17 cellular contexts compared by ENCODE assay signal in the genomic region with DNA sequence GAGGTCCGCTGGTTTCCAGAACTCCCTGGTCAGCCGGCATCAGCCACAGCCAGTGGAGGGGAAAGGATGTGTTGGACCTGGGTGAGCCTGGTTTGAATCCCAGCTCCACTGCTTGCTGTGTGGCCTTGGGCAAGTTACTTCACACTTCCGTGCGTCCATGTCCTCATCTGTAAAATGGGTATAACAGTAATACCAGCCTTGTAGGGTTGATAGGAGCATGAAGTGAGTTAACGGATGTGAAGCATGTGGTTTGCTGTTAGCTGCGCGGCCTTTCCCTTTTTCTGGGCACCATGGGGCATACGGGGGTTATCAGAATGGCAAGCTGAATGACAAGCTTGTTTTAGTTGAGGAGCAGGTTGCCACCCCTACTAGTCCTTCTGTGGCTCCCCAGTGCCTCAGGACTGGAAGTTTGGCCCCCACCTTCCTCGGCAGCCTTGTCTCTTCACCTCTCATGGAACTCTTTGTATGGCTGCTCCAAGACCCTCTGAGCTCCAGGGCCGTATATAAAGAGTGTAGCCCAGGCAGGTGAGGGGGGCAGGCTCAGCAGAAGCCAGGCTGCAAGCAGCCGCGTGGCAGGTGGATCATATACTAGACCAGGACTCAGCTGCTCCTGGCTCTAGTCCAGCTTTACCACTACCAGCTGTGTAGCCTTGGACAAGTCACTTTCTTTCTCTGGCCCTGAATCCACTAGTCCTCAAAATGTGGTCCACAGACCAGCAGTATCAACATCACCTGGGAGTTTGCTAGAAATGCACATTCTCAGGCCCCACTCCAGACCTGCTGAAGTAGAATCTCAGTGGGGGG.
"Had no signal": no experiment of that assay in that cellular context is flagged by ENCODE, and none has a peak within 500 bp of the region (broad histone marks: within the 10 kb centered on the region; RNA-seq: fewer than 3 reads in every experiment).

No MANE protein-coding gene starts in this region.

- H3K36me3 ChIP-seq: tibial nerve had no signal

- H3K9me3 Mint-ChIP-seq: activated T-helper 1 cell treated with anti-CD3 and anti-CD28 coated beads, Interleukin-12 subunit alpha, Interleukin-12 subunit beta, Interleukin-2, Interleukin-4 antibody, amounts not matched to agents 30 ng/mL and 10 ng/mL and 1 ng/mL, durations not matched to agents 14 hours and 24 hours and 36 hours; nephron progenitor cell; stimulated activated naive CD8-positive, alpha-beta T cell treated with anti-CD3 and anti-CD28 coated beads, Interleukin-15, Interleukin-2, amounts not matched to agents 100 ng/mL and 50 ng/mL, for 24 hours had no signal

- H3K27me3 ChIP-seq: tibial nerve had no signal

- H3K9me3 ChIP-seq: tibial nerve had no signal

- H3K4me3 ChIP-seq: lung, skin epidermis, tibial nerve had no signal

- H3K27me3 Mint-ChIP-seq: activated naive CD8-positive, alpha-beta T cell; progenitor cell of endocrine pancreas had no signal

- H3K4me3 Mint-ChIP-seq: activated naive CD8-positive, alpha-beta T cell; activated T-helper 1 cell treated with anti-CD3 and anti-CD28 coated beads, Interleukin-12 subunit alpha, Interleukin-12 subunit beta, Interleukin-2, Interleukin-4 antibody, amounts not matched to agents 30 ng/mL and 10 ng/mL and 1 ng/mL, durations not matched to agents 14 hours and 24 hours and 36 hours; mesothelial cell of epicardium; nephron progenitor cell; stimulated activated naive CD8-positive, alpha-beta T cell treated with anti-CD3 and anti-CD28 coated beads, Interleukin-15, Interleukin-2, amounts not matched to agents 100 ng/mL and 50 ng/mL, for 24 hours had no signal

- DNase-seq: activated CD4-positive, alpha-beta T cell treated with anti-CD3 and anti-CD28 coated beads, Interleukin-2, amount 50 U/mL, for 4 hours; activated gamma-delta T cell treated with Interleukin-2 at 50 U/mL for 16 hours; activated T-cell treated with anti-CD3 and anti-CD28 coated beads for 4 hours; foreskin melanocyte; hypothalamus; stimulated activated CD4-positive, alpha-beta T cell treated with anti-CD3 and anti-CD28 coated beads, Interleukin-2, amount 100 ng/mL, for 48 hours had no signal

- H3K27ac Mint-ChIP-seq: activated naive CD8-positive, alpha-beta T cell; activated T-helper 1 cell treated with anti-CD3 and anti-CD28 coated beads, Interleukin-12 subunit alpha, Interleukin-12 subunit beta, Interleukin-2, Interleukin-4 antibody, amounts not matched to agents 30 ng/mL and 10 ng/mL and 1 ng/mL, durations not matched to agents 14 hours and 24 hours and 36 hours; mesothelial cell of epicardium; progenitor cell of endocrine pancreas; stimulated activated naive CD8-positive, alpha-beta T cell treated with anti-CD3 and anti-CD28 coated beads, Interleukin-15, Interleukin-2, amounts not matched to agents 100 ng/mL and 50 ng/mL, for 24 hours had no signal

- H3K27ac ChIP-seq: epithelial cell of prostate, tibial nerve had no signal

- H3K36me3 Mint-ChIP-seq: activated naive CD8-positive, alpha-beta T cell had no signal

- FAIRE-seq: urothelium cell line had no signal
